In genomic region chr15:68868296-68868695, GRCh38 we compare ENCODE assay signal across 19 cellular contexts. TPM values are rescaled to one million over a fixed set of nuclear protein-coding genes. Genes with fewer than 3 reads are reported as not detected.
DNase-seq lines count a peak whose midpoint lies in the region; TF ChIP-seq lines count a peak whose summit lies in the region.
"Had no signal": no experiment of that assay in that cellular context is flagged by ENCODE, and none has a peak within 500 bp of the region (broad histone marks: within the 10 kb centered on the region; RNA-seq: fewer than 3 reads in every experiment).

No MANE protein-coding gene starts in this region.

- intact Hi-C loops in activated CD4-positive, alpha-beta T cell treated with anti-CD3 and anti-CD28 coated beads, Interleukin-2, amount 10 ng/mL, durations not matched to agents 24 days and 14 days (cut with micrococcal nuclease): no loop called here

- TF ChIP-seq CTCF in endothelial cell (IDR thresholded peaks at IDR 0.05; ENCODE audit: unreplicated experiment): no peak

- peak; percentile 6 for DNase-seq in NCI-H1694 treated with DMSO at 0.1 percent for 48 hours (lab: John Stamatoyannopoulos, UW)
- DNase-seq in NCI-H1694 (lab: John Stamatoyannopoulos, UW): no peak
- DNase-seq in activated CD4-positive, alpha-beta T cell treated with anti-CD3 and anti-CD28 coated beads, Interleukin-2, amount 10 ng/mL, durations not matched to agents 24 days and 14 days: peak; percentile 24
- no peak for DNase-seq in activated CD4-positive, alpha-beta T cell treated with anti-CD3 and anti-CD28 coated beads for 4 hours
- peak; percentile 43 for DNase-seq in NCI-H524 treated with DMSO at 0.1 percent for 48 hours (lab: John Stamatoyannopoulos, UW)
- DNase-seq in stimulated activated CD4-positive, alpha-beta T cell treated with anti-CD3 and anti-CD28 coated beads, Interleukin-4, amount 100 ng/mL, for 4 hours: no peak
- no peak for DNase-seq in endothelial cell (ENCODE audit: low spot score)
- DNase-seq: 8988T; ACHN; AML-193; BE2C; CD4-positive, alpha-beta T cell; CD8-positive, alpha-beta memory T cell; DMS153; DND-41; GDM1; GOT3; HCEC 1CT had no signal

- no peaks in the 10 kb centered on the region for H3K4me1 Mint-ChIP-seq in activated CD4-positive, alpha-beta T cell treated with anti-CD3 and anti-CD28 coated beads, Interleukin-2, amount 10 ng/mL, durations not matched to agents 24 days and 14 days
- no peaks in the 10 kb centered on the region for H3K4me1 Mint-ChIP-seq in endothelial cell (ENCODE audit: unreplicated experiment)
- H3K4me1 Mint-ChIP-seq: CD14-positive monocyte; CD8-positive, alpha-beta memory T cell had no signal

- peaks cover 28% of the 10 kb centered on the region for H3K27me3 Mint-ChIP-seq in activated CD4-positive, alpha-beta T cell treated with anti-CD3 and anti-CD28 coated beads, Interleukin-2, amount 10 ng/mL, durations not matched to agents 24 days and 14 days
- H3K27me3 Mint-ChIP-seq in endothelial cell (ENCODE audit: unreplicated experiment): no peaks in the 10 kb centered on the region

- H3K27ac Mint-ChIP-seq in activated CD4-positive, alpha-beta T cell treated with anti-CD3 and anti-CD28 coated beads, Interleukin-2, amount 10 ng/mL, durations not matched to agents 24 days and 14 days: no peak overlapping the region
- no peak overlapping the region for H3K27ac Mint-ChIP-seq in endothelial cell (ENCODE audit: unreplicated experiment)
- H3K27ac Mint-ChIP-seq: CD14-positive monocyte; CD4-positive, alpha-beta T cell; CD8-positive, alpha-beta memory T cell had no signal

- H3K36me3 Mint-ChIP-seq in activated CD4-positive, alpha-beta T cell treated with anti-CD3 and anti-CD28 coated beads, Interleukin-2, amount 10 ng/mL, durations not matched to agents 24 days and 14 days (ENCODE audit: low read depth): no peaks in the 10 kb centered on the region
- peaks cover 5% of the 10 kb centered on the region for H3K36me3 Mint-ChIP-seq in endothelial cell (ENCODE audit: low read depth, unreplicated experiment)
- H3K36me3 Mint-ChIP-seq: CD14-positive monocyte had no signal

- no peak overlapping the region for H3K4me3 Mint-ChIP-seq in activated CD4-positive, alpha-beta T cell treated with anti-CD3 and anti-CD28 coated beads, Interleukin-2, amount 10 ng/mL, durations not matched to agents 24 days and 14 days
- no peak overlapping the region for H3K4me3 Mint-ChIP-seq in endothelial cell (ENCODE audit: unreplicated experiment)
- H3K4me3 Mint-ChIP-seq: CD14-positive monocyte; CD4-positive, alpha-beta T cell; CD8-positive, alpha-beta memory T cell had no signal

- H3K9me3 Mint-ChIP-seq in activated CD4-positive, alpha-beta T cell treated with anti-CD3 and anti-CD28 coated beads, Interleukin-2, amount 10 ng/mL, durations not matched to agents 24 days and 14 days: no peaks in the 10 kb centered on the region
- H3K9me3 Mint-ChIP-seq in endothelial cell (ENCODE audit: unreplicated experiment): no peaks in the 10 kb centered on the region
- H3K9me3 Mint-ChIP-seq: CD4-positive, alpha-beta T cell had no signal

RNA-seq across cellular contexts. Expression of gene ANP32A, which starts 47.6 kb away (rescaled TPM):
- total RNA-seq in activated CD4-positive, alpha-beta T cell treated with anti-CD3 and anti-CD28 coated beads, Interleukin-2, amount 10 ng/mL, durations not matched to agents 24 days and 14 days: 280 and 302 TPM in 2 replicates
- total RNA-seq in endothelial cell (ENCODE audit: unreplicated experiment): 248 TPM

Comparison
In these comparisons a context has a peak if more than half of its experiments do, and no peak if none do; other contexts are left out.
1. DNase-seq: peak in NCI-H1694 treated with DMSO at 0.1 percent for 48 hours (single experiment), activated CD4-positive, alpha-beta T cell treated with anti-CD3 and anti-CD28 coated beads, Interleukin-2, amount 10 ng/mL, durations not matched to agents 24 days and 14 days (single experiment) and NCI-H524 treated with DMSO at 0.1 percent for 48 hours (single experiment); none in NCI-H1694 (single experiment), activated CD4-positive, alpha-beta T cell treated with anti-CD3 and anti-CD28 coated beads for 4 hours (0 of 2), stimulated activated CD4-positive, alpha-beta T cell treated with anti-CD3 and anti-CD28 coated beads, Interleukin-4, amount 100 ng/mL, for 4 hours (0 of 2) and endothelial cell (single experiment).